ENCODE assay signal across 21 cellular contexts in genomic region chr5:24773241-24773640, GRCh38.
DNase-seq lines count a peak whose midpoint lies in the region; ATAC-seq and TF ChIP-seq lines count a peak whose summit lies in the region.
"Had no signal": no experiment of that assay in that cellular context is flagged by ENCODE, and none has a peak within 500 bp of the region (broad histone marks: within the 10 kb centered on the region; RNA-seq: fewer than 3 reads in every experiment).

No MANE protein-coding gene starts in this region.

- peaks cover 5% of the 10 kb centered on the region for H3K4me1 ChIP-seq in RWPE2 (ENCODE audit: insufficient read depth, poor library complexity, severe bottlenecking)

- H3K36me3 ChIP-seq in RWPE2 (ENCODE audit: low read depth), result no peaks in the 10 kb centered on the region

- no peak overlapping the region for H3K4me3 ChIP-seq in RWPE2 (ENCODE audit: severe bottlenecking)
- H3K4me3 ChIP-seq: GM12878, GM23338, K562, SK-N-MC had no signal

- 0 out of 3 replicates have a peak, but pooled peaks have one; percentile 33 for ATAC-seq in RWPE2 (ENCODE audit: low read depth)
- ATAC-seq in activated CD4-positive, CD25-positive, alpha-beta regulatory T cell treated with anti-CD3 and anti-CD28 coated beads, Interleukin-2, amount 50 U/mL, for 24 hours, result no peak
- ATAC-seq: GM12878, GM23338, K562, Right ventricle myocardium inferior had no signal

- H3K9me3 ChIP-seq in RWPE2 (ENCODE audit: severe bottlenecking), result no peaks in the 10 kb centered on the region

- no peak overlapping the region for H3K27ac ChIP-seq in RWPE2 (ENCODE audit: poor library complexity, severe bottlenecking)
- H3K27ac ChIP-seq: HL-60, SK-N-MC had no signal

- no peaks in the 10 kb centered on the region for H3K27me3 ChIP-seq in RWPE2 (ENCODE audit: insufficient read depth, poor library complexity, severe bottlenecking)

- peak; percentile 33 for DNase-seq in A172 (ENCODE audit: low spot score)
- DNase-seq in GM03348 (ENCODE audit: low spot score), result peak; percentile 53
- DNase-seq in RWPE2 (ENCODE audit: low spot score), result no peak
- peak; percentile 62 for DNase-seq in iris pigment epithelial cell (ENCODE audit: low read depth)
- DNase-seq in GF-D8 (lab: John Stamatoyannopoulos, UW), result no peak
- DNase-seq in hypothalamus (lab: John Stamatoyannopoulos, UW), result no peak
- DNase-seq in iPS-NIHi11 (ENCODE audit: low spot score), result no peak
- DNase-seq: Calu3; CD4-positive, CD25-positive, alpha-beta regulatory T cell; DND-41; NCI-H1105 treated with DMSO at 0.1 percent for 48 hours; NCI-H187; NCI-H446; NCI-H774 had no signal

- no peak for TF ChIP-seq CTCF in RWPE2 (IDR thresholded peaks at IDR 0.05; ENCODE audit: poor library complexity, severe bottlenecking)

Comparison
In these comparisons a context has a peak if more than half of its experiments do, and no peak if none do; other contexts are left out.
1. DNase-seq: peak in A172 (single experiment), GM03348 (single experiment) and iris pigment epithelial cell (single experiment); none in RWPE2 (single experiment), GF-D8 (single experiment), hypothalamus (0 of 51) and iPS-NIHi11 (single experiment).